In the genomic region with DNA sequence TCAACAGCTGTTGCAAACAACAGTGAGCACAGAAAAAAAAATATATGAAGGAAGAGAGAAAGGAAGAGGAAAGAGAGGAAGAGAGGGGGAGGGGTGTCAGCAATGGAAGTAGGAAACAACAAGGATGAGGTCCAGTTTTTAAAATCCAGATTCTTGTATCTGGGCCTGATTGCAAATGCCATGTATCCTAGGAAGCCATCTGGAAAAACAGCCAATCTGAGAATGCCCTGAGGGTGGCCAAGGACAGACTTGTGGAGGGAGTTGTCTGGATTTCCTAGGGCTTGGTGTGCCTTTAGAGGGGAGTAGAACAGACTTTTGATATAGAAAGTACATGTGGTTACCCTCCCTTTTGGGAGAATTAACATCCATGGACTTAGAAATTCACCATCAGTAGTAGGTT, we compare ENCODE assay signal across 19 cellular contexts. TPM values are rescaled to one million over a fixed set of nuclear protein-coding genes. Genes with fewer than 3 reads are reported as not detected.
DNase-seq lines count a peak whose midpoint lies in the region; ATAC-seq and TF ChIP-seq lines count a peak whose summit lies in the region.
"Had no signal": no experiment of that assay in that cellular context is flagged by ENCODE, and none has a peak within 500 bp of the region (broad histone marks: within the 10 kb centered on the region; RNA-seq: fewer than 3 reads in every experiment).

No MANE protein-coding gene starts in this region.

- CTCF ChIA-PET in SK-N-SH (lab: Yijun Ruan, JAX) = interaction anchor here (0.7 to 3.7 kb wide), 7 partner anchors 10 to 167 kb away, joined by 3 to 13 read pairs (median 3); no protein-coding TSS in a partner anchor

- no peak overlapping the region for H2AFZ ChIP-seq in SK-N-SH (ENCODE audit: low read depth)

- no peaks in the 10 kb centered on the region for H3K27me3 Mint-ChIP-seq in stimulated activated memory B cell treated with anti-CD40 and anti-IgM and Interleukin-4, amounts not matched to agents 10 μg/mL and 1 μg/mL and 100 μg/mL, for 72 hours
- H3K27me3 Mint-ChIP-seq: activated CD8-positive, alpha-beta T cell treated with anti-CD3 and anti-CD28 coated beads for 36 hours had no signal

- no peaks in the 10 kb centered on the region for H3K9me3 Mint-ChIP-seq in stimulated activated memory B cell treated with anti-CD40 and anti-IgM and Interleukin-4, amounts not matched to agents 10 μg/mL and 1 μg/mL and 100 μg/mL, for 72 hours
- H3K9me3 Mint-ChIP-seq: activated CD8-positive, alpha-beta T cell treated with anti-CD3 and anti-CD28 coated beads for 36 hours; activated naive CD4-positive, alpha-beta T cell treated with anti-CD3 and anti-CD28 coated beads for 36 hours; H9; mesothelial cell of epicardium had no signal

- H4K20me1 ChIP-seq in SK-N-SH (ENCODE audit: insufficient read depth) = no peaks in the 10 kb centered on the region

- in situ Hi-C loops in HAP-1 (cut with MboI; ENCODE audit: low sequenced_read_pairs) = no loop called here

- peak overlapping the region; percentile 50 for H3K4me2 ChIP-seq in SK-N-SH

- peaks cover 16% of the 10 kb centered on the region for H3F3A ChIP-seq in SK-N-SH (replicated peaks; ENCODE audit: insufficient read depth)

- TF ChIP-seq POLR2A in right lobe of liver (IDR thresholded peaks at IDR 0.05) = no peak

- peak overlapping the region; percentile 90 for H3K27ac Mint-ChIP-seq in stimulated activated memory B cell treated with anti-CD40 and anti-IgM and Interleukin-4, amounts not matched to agents 10 μg/mL and 1 μg/mL and 100 μg/mL, for 72 hours
- H3K27ac Mint-ChIP-seq: activated CD8-positive, alpha-beta T cell treated with anti-CD3 and anti-CD28 coated beads for 36 hours; activated naive CD4-positive, alpha-beta T cell treated with anti-CD3 and anti-CD28 coated beads for 36 hours; H9 had no signal

- H3K4me3 Mint-ChIP-seq in stimulated activated memory B cell treated with anti-CD40 and anti-IgM and Interleukin-4, amounts not matched to agents 10 μg/mL and 1 μg/mL and 100 μg/mL, for 72 hours = no peak overlapping the region
- H3K4me3 Mint-ChIP-seq: activated CD8-positive, alpha-beta T cell treated with anti-CD3 and anti-CD28 coated beads for 36 hours; activated naive CD4-positive, alpha-beta T cell treated with anti-CD3 and anti-CD28 coated beads for 36 hours; H9; mesothelial cell of epicardium had no signal

- peaks cover 8% of the 10 kb centered on the region; the same call in 1 of the 2 replicates for H3K79me2 ChIP-seq in SK-N-SH (ENCODE audit: insufficient read depth)

- DNase-seq in EH (ENCODE audit: low read depth) (peak; percentile 55), SK-N-SH (peak; percentile 69), foreskin melanocyte (peak; percentile 16), HAP-1 (ENCODE audit: low spot score in 2 of 2) (no peak), right lobe of liver (no peak), OCI-M2 (lab: John Stamatoyannopoulos, UW; ENCODE audit: unreplicated experiment) (no peak)
- DNase-seq: activated CD8-positive, alpha-beta T cell treated with anti-CD3 and anti-CD28 coated beads for 36 hours; activated naive CD4-positive, alpha-beta T cell treated with anti-CD3 and anti-CD28 coated beads for 36 hours; activated T-cell treated with anti-CD3 and anti-CD28 coated beads, Interleukin-2, amount 50 U/mL, for 1 hour; AML-193; H9; MG63; stimulated activated CD4-positive, alpha-beta T cell treated with anti-CD3 and anti-CD28 coated beads, Interleukin-15, amount 100 ng/mL, for 24 hours; T-helper 9 cell had no signal

- no peak for TF ChIP-seq CTCF in SK-N-SH (IDR thresholded peaks at IDR 0.05)
- no peak for TF ChIP-seq CTCF in right lobe of liver (IDR thresholded peaks at IDR 0.05)

- POLR2A ChIA-PET in SK-N-SH (lab: Yijun Ruan, JAX) = interaction anchor here (1.1 kb wide), 1 partner anchor 46 kb away, joined by 3 read pairs; no protein-coding TSS in a partner anchor

- H3K9me3 ChIP-seq in SK-N-SH = no peaks in the 10 kb centered on the region
- H3K9me3 ChIP-seq in HAP-1 = no peaks in the 10 kb centered on the region
- no peaks in the 10 kb centered on the region for H3K9me3 ChIP-seq in right lobe of liver
- H3K9me3 ChIP-seq: MG63, right atrium auricular region, thoracic aorta had no signal

- H3K4me1 Mint-ChIP-seq in stimulated activated memory B cell treated with anti-CD40 and anti-IgM and Interleukin-4, amounts not matched to agents 10 μg/mL and 1 μg/mL and 100 μg/mL, for 72 hours = peaks cover 47% of the 10 kb centered on the region

- peak in 1 of 2 experiments; percentile 77; a peak in 2 of 4 replicates for TF ChIP-seq EP300 in SK-N-SH (IDR thresholded peaks at IDR 0.05; ENCODE audit: borderline replicate concordance in 1 of 2, low read depth in 1 of 2, low read length in 1 of 2)

- no peak for ATAC-seq in stimulated activated memory B cell treated with anti-CD40 and anti-IgM and Interleukin-4, amounts not matched to agents 10 μg/mL and 1 μg/mL and 100 μg/mL, for 72 hours
- ATAC-seq in right lobe of liver = no peak
- ATAC-seq: HepG2 had no signal

- TF ChIP-seq RAD21 in SK-N-SH (IDR thresholded peaks at IDR 0.05; ENCODE audit: low read length) = no peak; the same call in 1 of the 2 replicates

- intact Hi-C loops in right lobe of liver (cut with DNase I) = no loop called here

- H3K9ac ChIP-seq in SK-N-SH = no peak overlapping the region; the same call in 1 of the 2 replicates

- H3K36me3 Mint-ChIP-seq in stimulated activated memory B cell treated with anti-CD40 and anti-IgM and Interleukin-4, amounts not matched to agents 10 μg/mL and 1 μg/mL and 100 μg/mL, for 72 hours = peaks cover 18% of the 10 kb centered on the region
- H3K36me3 Mint-ChIP-seq: mesothelial cell of epicardium had no signal

- H3K27me3 ChIP-seq in SK-N-SH (ENCODE audit: insufficient read depth) (no peaks in the 10 kb centered on the region), HAP-1 (ENCODE audit: low read depth) (no peaks in the 10 kb centered on the region), right lobe of liver (no peaks in the 10 kb centered on the region)
- H3K27me3 ChIP-seq: MG63, right atrium auricular region had no signal

- H3K36me3 ChIP-seq in SK-N-SH (replicated peaks in 1 of 2; ENCODE audit: control insufficient read depth in 1 of 2, insufficient read depth in 2 of 2, low read length in 1 of 2) (no peaks in the 10 kb centered on the region), HAP-1 (replicated peaks) (no peaks in the 10 kb centered on the region), right lobe of liver (no peaks in the 10 kb centered on the region)
- H3K36me3 ChIP-seq: right atrium auricular region, thoracic aorta had no signal

- H3K4me3 ChIP-seq in SK-N-SH (ENCODE audit: low read depth in 2 of 2, low read length in 1 of 2) = no peak overlapping the region
- H3K4me3 ChIP-seq in HAP-1 = no peak overlapping the region
- no peak overlapping the region for H3K4me3 ChIP-seq in right lobe of liver
- H3K4me3 ChIP-seq: MG63, right atrium auricular region, thoracic aorta had no signal

- peak overlapping the region; percentile 66 to 69 for H3K27ac ChIP-seq in SK-N-SH (ENCODE audit: low read depth in 2 of 2, low read length in 1 of 2)
- H3K27ac ChIP-seq in right lobe of liver = no peak overlapping the region
- H3K27ac ChIP-seq: right atrium auricular region, thoracic aorta had no signal

- H3K9me2 ChIP-seq in SK-N-SH = no peaks in the 10 kb centered on the region

- H3K4me1 ChIP-seq in SK-N-SH (ENCODE audit: control insufficient read depth in 1 of 2, insufficient read depth in 2 of 2, low read depth in 1 of 2, low read length in 1 of 2) = peaks cover 17 to 35% of the 10 kb centered on the region in 2 experiments
- H3K4me1 ChIP-seq in HAP-1 = no peaks in the 10 kb centered on the region
- no peaks in the 10 kb centered on the region for H3K4me1 ChIP-seq in right lobe of liver

TF ChIP-seq in SK-N-SH, 30 proteins besides CTCF, POLR2A, EP300 and RAD21:
- TF ChIP-seq, protein P1, sequence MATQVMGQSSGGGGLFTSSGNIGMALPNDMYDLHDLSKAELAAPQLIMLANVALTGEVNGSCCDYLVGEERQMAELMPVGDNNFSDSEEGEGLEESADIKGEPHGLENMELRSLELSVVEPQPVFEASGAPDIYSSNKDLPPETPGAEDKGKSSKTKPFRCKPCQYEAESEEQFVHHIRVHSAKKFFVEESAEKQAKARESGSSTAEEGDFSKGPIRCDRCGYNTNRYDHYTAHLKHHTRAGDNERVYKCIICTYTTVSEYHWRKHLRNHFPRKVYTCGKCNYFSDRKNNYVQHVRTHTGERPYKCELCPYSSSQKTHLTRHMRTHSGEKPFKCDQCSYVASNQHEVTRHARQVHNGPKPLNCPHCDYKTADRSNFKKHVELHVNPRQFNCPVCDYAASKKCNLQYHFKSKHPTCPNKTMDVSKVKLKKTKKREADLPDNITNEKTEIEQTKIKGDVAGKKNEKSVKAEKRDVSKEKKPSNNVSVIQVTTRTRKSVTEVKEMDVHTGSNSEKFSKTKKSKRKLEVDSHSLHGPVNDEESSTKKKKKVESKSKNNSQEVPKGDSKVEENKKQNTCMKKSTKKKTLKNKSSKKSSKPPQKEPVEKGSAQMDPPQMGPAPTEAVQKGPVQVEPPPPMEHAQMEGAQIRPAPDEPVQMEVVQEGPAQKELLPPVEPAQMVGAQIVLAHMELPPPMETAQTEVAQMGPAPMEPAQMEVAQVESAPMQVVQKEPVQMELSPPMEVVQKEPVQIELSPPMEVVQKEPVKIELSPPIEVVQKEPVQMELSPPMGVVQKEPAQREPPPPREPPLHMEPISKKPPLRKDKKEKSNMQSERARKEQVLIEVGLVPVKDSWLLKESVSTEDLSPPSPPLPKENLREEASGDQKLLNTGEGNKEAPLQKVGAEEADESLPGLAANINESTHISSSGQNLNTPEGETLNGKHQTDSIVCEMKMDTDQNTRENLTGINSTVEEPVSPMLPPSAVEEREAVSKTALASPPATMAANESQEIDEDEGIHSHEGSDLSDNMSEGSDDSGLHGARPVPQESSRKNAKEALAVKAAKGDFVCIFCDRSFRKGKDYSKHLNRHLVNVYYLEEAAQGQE (IDR thresholded peaks at IDR 0.05; ENCODE audit: low read depth, low read length) = no peak
- peak; percentile 49; the same call in 1 of the 2 replicates for TF ChIP-seq MXI1 (IDR thresholded peaks at IDR 0.05; ENCODE audit: low read depth, low read length)
- peak; percentile 73 for TF ChIP-seq CHD2 (IDR thresholded peaks at IDR 0.05; ENCODE audit: low read length, partially characterized antibody)
- TF ChIP-seq TAF1 (IDR thresholded peaks at IDR 0.05; ENCODE audit: borderline replicate concordance, low read depth, low read length) = no peak
- no peak for TF ChIP-seq RFX5 (IDR thresholded peaks at IDR 0.05; ENCODE audit: low read length)
- TF ChIP-seq JUND (IDR thresholded peaks at IDR 0.05) = no peak
- TF ChIP-seq RCOR1 (IDR thresholded peaks at IDR 0.05; ENCODE audit: low read length) = peak; percentile 77; the same call in 1 of the 2 replicates
- TF ChIP-seq FOXJ3 (CRISPR knock-in tag; IDR thresholded peaks at IDR 0.05) = peak; percentile 18; the same call in 1 of the 2 replicates
- no peak for TF ChIP-seq YY1 (IDR thresholded peaks at IDR 0.05; ENCODE audit: low read depth)
- TF ChIP-seq GATA2 (CRISPR knock-in tag; IDR thresholded peaks at IDR 0.05) = no peak

RNA-seq across cellular contexts. Expression of gene PRKCE, which starts 47.1 kb away (rescaled TPM):
- 16.3 and 20.4 TPM in 2 replicates for polyA plus RNA-seq in SK-N-SH (2012; rRNA removed)
- polyA plus RNA-seq in SK-N-SH (2012; cell fraction: cytosol; rRNA removed) = 16.0 and 19.1 TPM in 2 replicates
- 11.9 and 20.1 TPM in 2 replicates for polyA plus RNA-seq in SK-N-SH (2012; cell fraction: nucleus; rRNA removed)
- 10 to 100 TPM in 4 of 6 experiments, 1 to 10 TPM in 2; 5.2 to 18.8 (median 11.0) TPM for total RNA-seq in right lobe of liver

Comparison
In these comparisons a context has a peak if more than half of its experiments do, and no peak if none do; other contexts are left out.
1. DNase-seq: peak in EH (single experiment), SK-N-SH (single experiment) and foreskin melanocyte (single experiment); none in HAP-1 (0 of 2), right lobe of liver (0 of 3) and OCI-M2 (single experiment).
2. H3K27ac ChIP-seq: peak in SK-N-SH (2 of 2); none in right lobe of liver (0 of 3).